Comparison of ENCODE assay signal across 8 cellular contexts in genomic region chr10:132360766-132361447, GRCh38. TPM values are rescaled to one million over a fixed set of nuclear protein-coding genes. Genes with fewer than 3 reads are reported as not detected.
DNase-seq lines count a peak whose midpoint lies in the region; ATAC-seq and TF ChIP-seq lines count a peak whose summit lies in the region.
"Had no signal": no experiment of that assay in that cellular context is flagged by ENCODE, and none has a peak within 500 bp of the region (broad histone marks: within the 10 kb centered on the region; RNA-seq: fewer than 3 reads in every experiment).

No MANE protein-coding gene starts in this region.

- no peak overlapping the region for H3K27ac Mint-ChIP-seq in activated CD4-positive, alpha-beta T cell treated with anti-CD3 and anti-CD28 coated beads, Interleukin-2, amount 10 ng/mL, durations not matched to agents 7 days and 5 days
- no peak overlapping the region for H3K27ac Mint-ChIP-seq in activated T-helper 17 cell treated with anti-CD3 and anti-CD28 coated beads, Interleukin-2, amount 50 U/mL, for 72 hours

- POLR2A ChIA-PET in activated CD4-positive, alpha-beta T cell treated with anti-CD3 and anti-CD28 coated beads, Interleukin-2, amount 10 ng/mL, durations not matched to agents 7 days and 5 days (lab: Charles Lee): no interaction called here

- H3K9me3 Mint-ChIP-seq in activated CD4-positive, alpha-beta T cell treated with anti-CD3 and anti-CD28 coated beads, Interleukin-2, amount 10 ng/mL, durations not matched to agents 7 days and 5 days: peaks cover 2% of the 10 kb centered on the region
- peaks cover 9% of the 10 kb centered on the region for H3K9me3 Mint-ChIP-seq in activated T-helper 17 cell treated with anti-CD3 and anti-CD28 coated beads, Interleukin-2, amount 50 U/mL, for 72 hours

- DNase-seq in HL-60 (ENCODE audit: low read depth in 1 of 2, low spot score in 1 of 2) (peak in 1 of 2 experiments; percentile 16), germinal center (ENCODE audit: low spot score) (peak; percentile 20), DMS114 treated with DMSO at 0.1 percent for 48 hours (lab: John Stamatoyannopoulos, UW; ENCODE audit: unreplicated experiment) (no peak), GOT3 (lab: John Stamatoyannopoulos, UW) (no peak)
- DNase-seq in activated CD4-positive, alpha-beta T cell treated with anti-CD3 and anti-CD28 coated beads, Interleukin-2, amount 10 ng/mL, durations not matched to agents 7 days and 5 days: peak; percentile 14
- DNase-seq in stimulated activated CD4-positive, alpha-beta T cell treated with anti-CD3 and anti-CD28 coated beads, Interleukin-12 subunit alpha, Interleukin-12 subunit beta, amount 100 ng/mL, for 4 hours: peak; percentile 34

- no peaks in the 10 kb centered on the region for H3K4me1 Mint-ChIP-seq in activated CD4-positive, alpha-beta T cell treated with anti-CD3 and anti-CD28 coated beads, Interleukin-2, amount 10 ng/mL, durations not matched to agents 7 days and 5 days
- H3K4me1 Mint-ChIP-seq in activated T-helper 17 cell treated with anti-CD3 and anti-CD28 coated beads, Interleukin-2, amount 50 U/mL, for 72 hours: peaks cover 10% of the 10 kb centered on the region

- TF ChIP-seq CTCF in HL-60 (IDR thresholded peaks at IDR 0.05; ENCODE audit: insufficient read depth, low read length): peak; percentile 73

- H3K27ac ChIP-seq in HL-60 (replicated peaks): no peak overlapping the region
- H3K27ac ChIP-seq: SK-N-MC had no signal

- ATAC-seq in activated T-helper 17 cell treated with anti-CD3 and anti-CD28 coated beads, Interleukin-2, amount 50 U/mL, for 72 hours (replicated peaks): no peak

- H3K27me3 Mint-ChIP-seq in activated CD4-positive, alpha-beta T cell treated with anti-CD3 and anti-CD28 coated beads, Interleukin-2, amount 10 ng/mL, durations not matched to agents 7 days and 5 days: no peaks in the 10 kb centered on the region
- H3K27me3 Mint-ChIP-seq in activated T-helper 17 cell treated with anti-CD3 and anti-CD28 coated beads, Interleukin-2, amount 50 U/mL, for 72 hours: no peaks in the 10 kb centered on the region

- no peaks in the 10 kb centered on the region for H3K27me3 ChIP-seq in HL-60 (ENCODE audit: insufficient read depth, poor library complexity, severe bottlenecking)

- no peaks in the 10 kb centered on the region for H3K36me3 Mint-ChIP-seq in activated CD4-positive, alpha-beta T cell treated with anti-CD3 and anti-CD28 coated beads, Interleukin-2, amount 10 ng/mL, durations not matched to agents 7 days and 5 days (ENCODE audit: low read depth)
- peaks cover 14% of the 10 kb centered on the region for H3K36me3 Mint-ChIP-seq in activated T-helper 17 cell treated with anti-CD3 and anti-CD28 coated beads, Interleukin-2, amount 50 U/mL, for 72 hours (ENCODE audit: low read depth)

- H3K4me3 Mint-ChIP-seq in activated CD4-positive, alpha-beta T cell treated with anti-CD3 and anti-CD28 coated beads, Interleukin-2, amount 10 ng/mL, durations not matched to agents 7 days and 5 days: no peak overlapping the region
- H3K4me3 Mint-ChIP-seq in activated T-helper 17 cell treated with anti-CD3 and anti-CD28 coated beads, Interleukin-2, amount 50 U/mL, for 72 hours: no peak overlapping the region

- CTCF ChIA-PET in activated CD4-positive, alpha-beta T cell treated with anti-CD3 and anti-CD28 coated beads, Interleukin-2, amount 10 ng/mL, durations not matched to agents 7 days and 5 days (lab: Charles Lee): interaction anchor here (0.6 to 0.9 kb wide), 3 partner anchors 12 to 200 kb away, joined by 3 to 4 read pairs (median 3); no protein-coding TSS in a partner anchor

- H3K4me3 ChIP-seq in HL-60 (replicated peaks; ENCODE audit: insufficient read depth, low read length): no peak overlapping the region
- H3K4me3 ChIP-seq: SK-N-MC had no signal

RNA-seq across cellular contexts. Expression of gene LRRC27, which starts 28.9 kb away (rescaled TPM):
- total RNA-seq in activated CD4-positive, alpha-beta T cell treated with anti-CD3 and anti-CD28 coated beads, Interleukin-2, amount 10 ng/mL, durations not matched to agents 7 days and 5 days: 1 to 10 TPM; 4.4 to 6.1 TPM
- 1 to 10 TPM; 4.5 to 6.3 TPM for total RNA-seq in activated T-helper 17 cell treated with anti-CD3 and anti-CD28 coated beads, Interleukin-2, amount 50 U/mL, for 72 hours

RNA-seq across cellular contexts. Expression of gene PWWP2B, which starts 36.1 kb away (rescaled TPM):
- 1 to 10 TPM; 8.1 to 9.3 TPM for total RNA-seq in activated CD4-positive, alpha-beta T cell treated with anti-CD3 and anti-CD28 coated beads, Interleukin-2, amount 10 ng/mL, durations not matched to agents 7 days and 5 days
- 1 to 10 TPM; 1.5 to 3.1 TPM for total RNA-seq in activated T-helper 17 cell treated with anti-CD3 and anti-CD28 coated beads, Interleukin-2, amount 50 U/mL, for 72 hours

RNA-seq across cellular contexts. Expression of gene STK32C, which starts 53.2 kb away (rescaled TPM):
- 10 to 100 TPM; 11.1 to 15.2 TPM for total RNA-seq in activated CD4-positive, alpha-beta T cell treated with anti-CD3 and anti-CD28 coated beads, Interleukin-2, amount 10 ng/mL, durations not matched to agents 7 days and 5 days
- total RNA-seq in activated T-helper 17 cell treated with anti-CD3 and anti-CD28 coated beads, Interleukin-2, amount 50 U/mL, for 72 hours: 10 to 100 TPM; 12.6 to 20.6 TPM

Comparison
In these comparisons a context has a peak if more than half of its experiments do, and no peak if none do; other contexts are left out.
1. DNase-seq: peak in activated CD4-positive, alpha-beta T cell treated with anti-CD3 and anti-CD28 coated beads, Interleukin-2, amount 10 ng/mL, durations not matched to agents 7 days and 5 days (single experiment), germinal center (single experiment) and stimulated activated CD4-positive, alpha-beta T cell treated with anti-CD3 and anti-CD28 coated beads, Interleukin-12 subunit alpha, Interleukin-12 subunit beta, amount 100 ng/mL, for 4 hours (single experiment); none in DMS114 treated with DMSO at 0.1 percent for 48 hours (single experiment) and GOT3 (single experiment).